Comparison of ENCODE assay signal across 8 cellular contexts in the genomic region with DNA sequence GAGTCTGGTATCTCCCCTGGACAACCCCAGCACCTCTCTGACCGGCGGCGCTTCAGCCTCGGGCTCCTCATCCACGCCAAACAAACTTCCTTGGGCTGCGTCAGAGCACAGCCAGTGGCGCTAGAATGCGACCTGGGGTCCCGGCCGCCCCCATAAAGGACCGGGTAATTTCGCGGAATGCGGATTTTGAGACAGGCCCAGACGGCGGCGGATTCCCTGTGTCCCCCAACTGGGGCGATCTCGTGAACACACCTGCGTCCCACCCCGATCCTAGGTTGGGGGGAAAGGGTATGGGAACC. TPM values are rescaled to one million over a fixed set of nuclear protein-coding genes. Genes with fewer than 3 reads are reported as not detected.
DNase-seq lines count a peak whose midpoint lies in the region; ATAC-seq and TF ChIP-seq lines count a peak whose summit lies in the region.

No MANE protein-coding gene starts in this region.

- peak overlapping the region; percentile 32 for H3K14ac ChIP-seq in neuronal stem cell (ENCODE audit: low read length)

- peaks cover 35% of the 10 kb centered on the region for H3K4me1 ChIP-seq in CD4-positive, CD25-positive, alpha-beta regulatory T cell (ENCODE audit: control insufficient read depth, insufficient read depth, low read length, poor library complexity, severe bottlenecking)
- no peaks in the 10 kb centered on the region for H3K4me1 ChIP-seq in PC-9 (replicated peaks; ENCODE audit: insufficient read depth)
- H3K4me1 ChIP-seq in esophagus muscularis mucosa, result peaks cover 40 to 61% (median 50%) of the 10 kb centered on the region in 4 donors
- peaks cover 39 to 44% of the 10 kb centered on the region in 2 donors for H3K4me1 ChIP-seq in neuronal stem cell (ENCODE audit: control insufficient read depth in 2 of 2, insufficient read depth in 1 of 2, low read depth in 1 of 2, low read length in 2 of 2)

- no peak for TF ChIP-seq POLR2A in esophagus muscularis mucosa (IDR thresholded peaks at IDR 0.05; ENCODE audit: low read depth)

- no peaks in the 10 kb centered on the region for H3K9me3 Mint-ChIP-seq in CD4-positive, CD25-positive, alpha-beta regulatory T cell

- ATAC-seq in CD4-positive, CD25-positive, alpha-beta regulatory T cell (ENCODE audit: low read depth in 2 of 2), result no peak
- no peak for ATAC-seq in GM21723 (IDR thresholded peaks at IDR 0.05; ENCODE audit: unreplicated experiment)
- ATAC-seq in HG03460 (IDR thresholded peaks at IDR 0.05; ENCODE audit: unreplicated experiment), result no peak

- H3K79me1 ChIP-seq in neuronal stem cell (ENCODE audit: low read depth, low read length), result peaks cover 14% of the 10 kb centered on the region

- H3K9me3 ChIP-seq in CD4-positive, CD25-positive, alpha-beta regulatory T cell (ENCODE audit: control insufficient read depth in 2 of 2, low read length in 2 of 2), result no peaks in the 10 kb centered on the region
- H3K9me3 ChIP-seq in PC-9 (ENCODE audit: insufficient read depth, low read depth) (no peaks in the 10 kb centered on the region), esophagus muscularis mucosa (no peaks in the 10 kb centered on the region), neuronal stem cell (replicated peaks in 1 of 2; ENCODE audit: control insufficient read depth in 2 of 2, insufficient read depth in 1 of 2, low read depth in 1 of 2, low read length in 2 of 2) (peaks cover 0 to 2% of the 10 kb centered on the region in 2 donors)

- H3K27ac ChIP-seq in CD4-positive, CD25-positive, alpha-beta regulatory T cell (ENCODE audit: insufficient read depth, low read length, poor library complexity, severe bottlenecking), result no peak overlapping the region
- H3K27ac ChIP-seq in PC-9 (no peak overlapping the region), esophagus muscularis mucosa (replicated peaks in 1 of 4) (peak overlapping the region in 1 of 4 donors; percentile 91), neuronal stem cell (replicated peaks; ENCODE audit: low read length) (no peak overlapping the region)

- peaks cover 0 to 29% (median 16%) of the 10 kb centered on the region in 4 donors for H3K4me1 Mint-ChIP-seq in CD4-positive, CD25-positive, alpha-beta regulatory T cell

- H4K8ac ChIP-seq in neuronal stem cell (ENCODE audit: low read depth, low read length), result no peak overlapping the region

- TF ChIP-seq CTCF in PC-9 (conservative IDR thresholded peaks at IDR 0.05) (no peak), esophagus muscularis mucosa (IDR thresholded peaks at IDR 0.05) (no peak)

- no peak overlapping the region for H3K4ac ChIP-seq in neuronal stem cell (ENCODE audit: low read length)

- peak overlapping the region; percentile 87 for H2BK5ac ChIP-seq in neuronal stem cell (ENCODE audit: low read length)

- H3K4me2 ChIP-seq in PC-9 (peak overlapping the region; percentile 84), neuronal stem cell (ENCODE audit: insufficient read depth, low read length, poor library complexity, severe bottlenecking) (peak overlapping the region; percentile 85)

- no peak overlapping the region for H4K91ac ChIP-seq in neuronal stem cell (ENCODE audit: low read depth, low read length, poor library complexity)

- no peak overlapping the region for H3K4me3 ChIP-seq in CD4-positive, CD25-positive, alpha-beta regulatory T cell (ENCODE audit: low read depth, low read length)
- peak overlapping the region; percentile 67 for H3K4me3 ChIP-seq in PC-9
- peak overlapping the region; percentile 85 to 98 (median 93) for H3K4me3 ChIP-seq in esophagus muscularis mucosa
- peak overlapping the region; percentile 89 to 91 for H3K4me3 ChIP-seq in neuronal stem cell (ENCODE audit: low read length in 2 of 2)

- intact Hi-C loops in PC-9 (cut with micrococcal nuclease; ENCODE audit: unreplicated experiment), result loop anchor here (2.0 to 5.0 kb wide), 2 partner anchors 35 to 77 kb away; no protein-coding TSS in a partner anchor
- intact Hi-C loops in esophagus muscularis mucosa (cut with DNase I), result loop anchor here (2.0 to 5.0 kb wide), 2 partner anchors 45 to 123 kb away; no protein-coding TSS in a partner anchor

- no peak for TF ChIP-seq EP300 in esophagus muscularis mucosa (IDR thresholded peaks at IDR 0.05)

- H2BK120ac ChIP-seq in neuronal stem cell (ENCODE audit: low read depth, low read length), result no peak overlapping the region

- 11% methylated on average over 11 of the region's 21 CpGs for WGBS in esophagus muscularis mucosa
- no CpG with 5 or more reads among the region's 21 CpGs for WGBS in neuronal stem cell (ENCODE audit: extremely low coverage in 2 of 2, insufficient read length in 2 of 2, insufficient replicate concordance in 1 of 2), 2 donors

- POLR2A ChIA-PET in PC-9 (lab: Charles Lee; ENCODE audit: unreplicated experiment), result no interaction called here

- H3K36me3 Mint-ChIP-seq in CD4-positive, CD25-positive, alpha-beta regulatory T cell, result peaks cover 7% of the 10 kb centered on the region

- peaks cover 14% of the 10 kb centered on the region for H4K20me1 ChIP-seq in PC-9 (ENCODE audit: insufficient read depth)

- peaks cover 61% of the 10 kb centered on the region for H3K27me3 Mint-ChIP-seq in CD4-positive, CD25-positive, alpha-beta regulatory T cell

- H3K23ac ChIP-seq in neuronal stem cell (ENCODE audit: low read depth, low read length, poor library complexity), result peak overlapping the region; percentile 10

- no TSS peak for BruUV-seq in PC-9 (replicated peaks; lab: Mats Ljungman, UMichigan)

- peak overlapping the region; percentile 30 for H2BK15ac ChIP-seq in neuronal stem cell (ENCODE audit: low read length)

- H3K4me3 Mint-ChIP-seq in CD4-positive, CD25-positive, alpha-beta regulatory T cell, result peak overlapping the region; percentile 93 to 97 (median 95)

- H2AK5ac ChIP-seq in neuronal stem cell (ENCODE audit: low read depth, low read length), result peak overlapping the region; percentile 23

- H2AFZ ChIP-seq in PC-9 (no peak overlapping the region), neuronal stem cell (ENCODE audit: low read length) (no peak overlapping the region)

- CTCF ChIA-PET in PC-9 (lab: Charles Lee), result no interaction called here

- no peak overlapping the region for H2BK12ac ChIP-seq in neuronal stem cell (ENCODE audit: low read length)

- peaks cover 36% of the 10 kb centered on the region for H3K79me2 ChIP-seq in PC-9 (ENCODE audit: low read depth)

- H3K9me2 ChIP-seq in PC-9 (ENCODE audit: insufficient read depth), result no peaks in the 10 kb centered on the region

- DNase-seq in CD4-positive, CD25-positive, alpha-beta regulatory T cell, result no peak
- no peak for DNase-seq in PC-9
- DNase-seq in esophagus muscularis mucosa (ENCODE audit: extremely low spot score), result no peak
- DNase-seq in neuronal stem cell (ENCODE audit: low spot score), result no peak
- no peak for DNase-seq in SK-N-DZ (ENCODE audit: low spot score)
- DNase-seq in putamen (ENCODE audit: low spot score), result no peak

- no peaks in the 10 kb centered on the region for H3K36me3 ChIP-seq in CD4-positive, CD25-positive, alpha-beta regulatory T cell (ENCODE audit: control insufficient read depth, insufficient read depth, low read length)
- H3K36me3 ChIP-seq in PC-9 (ENCODE audit: low read depth) (no peaks in the 10 kb centered on the region), esophagus muscularis mucosa (peaks cover 0 to 20% (median 6%) of the 10 kb centered on the region in 4 donors), neuronal stem cell (replicated peaks in 1 of 2; ENCODE audit: control insufficient read depth in 2 of 2, insufficient read depth in 2 of 2, low read length in 2 of 2) (peaks cover 14 to 47% of the 10 kb centered on the region in 2 donors)

- peak overlapping the region; percentile 94 for H3K9ac ChIP-seq in neuronal stem cell (ENCODE audit: low read depth, low read length, poor library complexity)

- H3F3A ChIP-seq in PC-9 (ENCODE audit: insufficient read depth, low read depth), result no peaks in the 10 kb centered on the region

- H3K27ac Mint-ChIP-seq in CD4-positive, CD25-positive, alpha-beta regulatory T cell, result peak overlapping the region in 1 of 3 donors; percentile 79

- peak overlapping the region; percentile 96 for H3K18ac ChIP-seq in neuronal stem cell (ENCODE audit: low read length)

- H3K27me3 ChIP-seq in CD4-positive, CD25-positive, alpha-beta regulatory T cell (ENCODE audit: control insufficient read depth, insufficient read depth, low read length), result peaks cover 6% of the 10 kb centered on the region
- H3K27me3 ChIP-seq in PC-9 (ENCODE audit: insufficient read depth, low read depth) (no peaks in the 10 kb centered on the region), esophagus muscularis mucosa (peaks cover 0 to 4% (median 0%) of the 10 kb centered on the region in 4 donors), neuronal stem cell (ENCODE audit: control insufficient read depth in 3 of 3, insufficient read depth in 3 of 3, low read depth in 1 of 3, low read length in 3 of 3) (peaks cover 0 to 32% (median 0%) of the 10 kb centered on the region in 3 experiments)

RNA-seq across cellular contexts. Expression of a gene that starts 1.6 kb away (rescaled TPM):
- total RNA-seq in CD4-positive, CD25-positive, alpha-beta regulatory T cell, result 9.9 TPM
- under 1 TPM; 0.26 to 0.49 (median 0.33) TPM for polyA plus RNA-seq in CD4-positive, CD25-positive, alpha-beta regulatory T cell
- total RNA-seq in PC-9 (2021) (26.0 and 29.4 TPM in 2 replicates), esophagus muscularis mucosa (10 to 100 TPM; 10.8 to 30.7 (median 17.7) TPM)
- polyA plus RNA-seq in neuronal stem cell (2013, experiment 1 of 2), result 43.1 TPM
- polyA plus RNA-seq in neuronal stem cell (2013, experiment 2 of 2), result 44.6 TPM
- 5.3 and 8.4 TPM in 2 replicates for polyA plus RNA-seq in SK-N-DZ (2014; cell fraction: cytosol; rRNA removed)
- 2.2 and 3.9 TPM in 2 replicates for polyA plus RNA-seq in SK-N-DZ (2014; cell fraction: nucleus; rRNA removed)
